30 cellular contexts compared by ENCODE assay signal in the genomic region with DNA sequence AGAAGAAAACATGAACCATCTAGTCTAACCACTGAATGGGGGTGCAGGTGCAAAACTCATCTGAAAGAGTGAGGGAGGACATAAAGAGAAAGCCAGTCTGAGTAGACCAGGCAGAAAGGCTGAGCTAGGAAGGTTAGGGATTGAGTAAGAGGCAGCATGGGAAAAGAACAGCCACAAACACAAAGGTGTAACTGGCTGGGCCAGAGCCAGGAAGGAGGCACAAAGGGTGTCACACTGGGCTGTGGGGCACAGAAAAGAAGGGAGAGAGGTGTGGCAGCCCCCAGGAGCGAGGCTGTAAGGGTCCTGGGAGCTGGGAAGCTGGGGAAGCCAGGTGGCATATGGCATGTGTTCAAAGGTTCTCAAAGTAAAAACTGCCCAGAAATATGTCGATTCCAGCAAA. TPM values are rescaled to one million over a fixed set of nuclear protein-coding genes. Genes with fewer than 3 reads are reported as not detected.
"Had no signal": no experiment of that assay in that cellular context is flagged by ENCODE, and none has a peak within 500 bp of the region (broad histone marks: within the 10 kb centered on the region; RNA-seq: fewer than 3 reads in every experiment).

No MANE protein-coding gene starts in this region.

- H3K27ac Mint-ChIP-seq: activated CD4-positive, alpha-beta T cell treated with anti-CD3 and anti-CD28 coated beads, Interleukin-2, amount 10 ng/mL, durations not matched to agents 7 days and 5 days; activated CD8-positive, alpha-beta memory T cell treated with anti-CD3 and anti-CD28 coated beads, Interleukin-2, amount 10 ng/mL, durations not matched to agents 7 days and 5 days; activated CD8-positive, alpha-beta T cell treated with anti-CD3 and anti-CD28 coated beads for 36 hours; activated naive CD8-positive, alpha-beta T cell treated with anti-CD3 and anti-CD28 coated beads, Interleukin-2, amount 50 U/mL, for 24 hours; dendritic cell treated with granulocyte-macrophage colony-stimulating factor and Interleukin-4, amounts not matched to agents 40 ng/mL and 50 ng/mL, for 4 days; mesothelial cell of epicardium; stimulated activated naive B cell treated with anti-CD40 and anti-IgM and Interleukin-4, amounts not matched to agents 10 μg/mL and 1 μg/mL and 100 μg/mL, for 72 hours; T-helper 2 cell treated with Interferon-gamma antibody and Interleukin-4, amounts not matched to agents 5 μg/mL and 100 μg/mL, for 36 hours had no signal

- H3K4me1 ChIP-seq: prostate gland, upper lobe of left lung had no signal

- H3K4me3 ChIP-seq: cardiac muscle cell, prostate gland, testis, upper lobe of left lung had no signal

- H3K27ac ChIP-seq: cardiac muscle cell, prostate gland, testis, upper lobe of left lung, VCaP had no signal

- H3K27me3 Mint-ChIP-seq: activated CD4-positive, alpha-beta T cell treated with anti-CD3 and anti-CD28 coated beads, Interleukin-2, amount 10 ng/mL, durations not matched to agents 7 days and 5 days; activated naive CD8-positive, alpha-beta T cell treated with anti-CD3 and anti-CD28 coated beads, Interleukin-2, amount 50 U/mL, for 24 hours had no signal

- H3K27me3 ChIP-seq: cardiac muscle cell, testis, upper lobe of left lung had no signal

- DNase-seq: activated CD4-positive, alpha-beta T cell treated with anti-CD3 and anti-CD28 coated beads, Interleukin-2, amount 10 ng/mL, durations not matched to agents 7 days and 5 days; activated CD4-positive, CD25-positive, alpha-beta regulatory T cell treated with anti-CD3 and anti-CD28 coated beads, Interleukin-2, amount 50 U/mL, for 72 hours; activated CD8-positive, alpha-beta memory T cell treated with anti-CD3 and anti-CD28 coated beads, Interleukin-2, amount 10 ng/mL, durations not matched to agents 7 days and 5 days; activated CD8-positive, alpha-beta T cell treated with anti-CD3 and anti-CD28 coated beads for 36 hours; activated effector memory CD4-positive, alpha-beta T cell treated with anti-CD3 and anti-CD28 coated beads, Interleukin-2, amount 50 U/mL, for 16 hours; activated naive CD4-positive, alpha-beta T cell treated with anti-CD3 and anti-CD28 coated beads, Interleukin-2, amount 50 U/mL, for 16 hours; activated naive CD8-positive, alpha-beta T cell treated with anti-CD3 and anti-CD28 coated beads, Interleukin-2, amount 50 U/mL, for 24 hours; activated T-cell treated with anti-CD3 and anti-CD28 coated beads for 4 hours; effector memory CD4-positive, alpha-beta T cell; foreskin melanocyte; head of caudate nucleus; hypothalamus; left ventricle myocardium superior; mammary epithelial cell; naive thymus-derived CD8-positive, alpha-beta T cell; stimulated activated CD4-positive, alpha-beta T cell treated with anti-CD3 and anti-CD28 coated beads, Interleukin-2, amount 100 ng/mL, for 48 hours; stimulated activated CD8-positive, alpha-beta memory T cell treated with anti-CD3 and anti-CD28 coated beads, Interleukin-4, amount 100 ng/mL, for 48 hours; stimulated activated naive B cell treated with anti-CD40 and anti-IgM and Interleukin-4, amounts not matched to agents 10 μg/mL and 1 μg/mL and 100 μg/mL, for 72 hours; testis; upper lobe of left lung had no signal

- H3K9me3 Mint-ChIP-seq: activated CD4-positive, alpha-beta T cell treated with anti-CD3 and anti-CD28 coated beads, Interleukin-2, amount 10 ng/mL, durations not matched to agents 7 days and 5 days; activated CD8-positive, alpha-beta T cell treated with anti-CD3 and anti-CD28 coated beads for 36 hours; activated naive CD8-positive, alpha-beta T cell treated with anti-CD3 and anti-CD28 coated beads, Interleukin-2, amount 50 U/mL, for 24 hours; dendritic cell treated with granulocyte-macrophage colony-stimulating factor and Interleukin-4, amounts not matched to agents 40 ng/mL and 50 ng/mL, for 4 days; mesothelial cell of epicardium; naive thymus-derived CD8-positive, alpha-beta T cell; stimulated activated naive B cell treated with anti-CD40 and anti-IgM and Interleukin-4, amounts not matched to agents 10 μg/mL and 1 μg/mL and 100 μg/mL, for 72 hours; T-helper 2 cell treated with Interferon-gamma antibody and Interleukin-4, amounts not matched to agents 5 μg/mL and 100 μg/mL, for 36 hours had no signal

- H3K4me3 Mint-ChIP-seq: activated CD4-positive, alpha-beta T cell treated with anti-CD3 and anti-CD28 coated beads, Interleukin-2, amount 10 ng/mL, durations not matched to agents 7 days and 5 days; activated CD8-positive, alpha-beta memory T cell treated with anti-CD3 and anti-CD28 coated beads, Interleukin-2, amount 10 ng/mL, durations not matched to agents 7 days and 5 days; activated CD8-positive, alpha-beta T cell treated with anti-CD3 and anti-CD28 coated beads for 36 hours; activated naive CD8-positive, alpha-beta T cell treated with anti-CD3 and anti-CD28 coated beads, Interleukin-2, amount 50 U/mL, for 24 hours; dendritic cell treated with granulocyte-macrophage colony-stimulating factor and Interleukin-4, amounts not matched to agents 40 ng/mL and 50 ng/mL, for 4 days; mesothelial cell of epicardium; naive thymus-derived CD8-positive, alpha-beta T cell; stimulated activated naive B cell treated with anti-CD40 and anti-IgM and Interleukin-4, amounts not matched to agents 10 μg/mL and 1 μg/mL and 100 μg/mL, for 72 hours; T-helper 2 cell treated with Interferon-gamma antibody and Interleukin-4, amounts not matched to agents 5 μg/mL and 100 μg/mL, for 36 hours had no signal

- H3K36me3 Mint-ChIP-seq: activated CD8-positive, alpha-beta memory T cell treated with anti-CD3 and anti-CD28 coated beads, Interleukin-2, amount 10 ng/mL, durations not matched to agents 7 days and 5 days; mesothelial cell of epicardium; stimulated activated naive B cell treated with anti-CD40 and anti-IgM and Interleukin-4, amounts not matched to agents 10 μg/mL and 1 μg/mL and 100 μg/mL, for 72 hours had no signal

- H3K36me3 ChIP-seq: cardiac muscle cell, prostate gland, upper lobe of left lung had no signal

- H3K4me1 Mint-ChIP-seq: activated CD8-positive, alpha-beta memory T cell treated with anti-CD3 and anti-CD28 coated beads, Interleukin-2, amount 10 ng/mL, durations not matched to agents 7 days and 5 days; activated naive CD8-positive, alpha-beta T cell treated with anti-CD3 and anti-CD28 coated beads, Interleukin-2, amount 50 U/mL, for 24 hours; stimulated activated naive B cell treated with anti-CD40 and anti-IgM and Interleukin-4, amounts not matched to agents 10 μg/mL and 1 μg/mL and 100 μg/mL, for 72 hours had no signal

- H3K9me3 ChIP-seq: prostate gland, testis, upper lobe of left lung had no signal

- ATAC-seq: activated CD8-positive, alpha-beta memory T cell treated with anti-CD3 and anti-CD28 coated beads, Interleukin-2, amount 10 ng/mL, durations not matched to agents 7 days and 5 days; activated CD8-positive, alpha-beta T cell treated with anti-CD3 and anti-CD28 coated beads for 36 hours; activated naive CD8-positive, alpha-beta T cell treated with anti-CD3 and anti-CD28 coated beads, Interleukin-2, amount 50 U/mL, for 24 hours; esophagus mucosa; left ventricle myocardium superior; naive thymus-derived CD8-positive, alpha-beta T cell; stimulated activated naive B cell treated with anti-CD40 and anti-IgM and Interleukin-4, amounts not matched to agents 10 μg/mL and 1 μg/mL and 100 μg/mL, for 72 hours had no signal

RNA-seq across cellular contexts. Expression of a gene that starts 18.7 kb away (rescaled TPM):
- total RNA-seq: activated CD8-positive, alpha-beta memory T cell treated with anti-CD3 and anti-CD28 coated beads, Interleukin-2, amount 10 ng/mL, durations not matched to agents 7 days and 5 days; chondrocyte; endothelial cell of umbilical vein; osteocyte had no signal
- polyA plus RNA-seq: endothelial cell of umbilical vein had no signal
